In genomic region chr2:153213022-153213421, GRCh38 we compare ENCODE assay signal across 15 cellular contexts.
"Had no signal": no experiment of that assay in that cellular context is flagged by ENCODE, and none has a peak within 500 bp of the region (broad histone marks: within the 10 kb centered on the region; RNA-seq: fewer than 3 reads in every experiment).

No MANE protein-coding gene starts in this region.

- H3K4me3 ChIP-seq: dorsolateral prefrontal cortex, prostate gland, thyroid gland had no signal

- H3K27me3 ChIP-seq: brain microvascular endothelial cell, thyroid gland had no signal

- H3K27ac ChIP-seq: brain microvascular endothelial cell, dorsolateral prefrontal cortex, prostate gland, thyroid gland had no signal

- H3K36me3 ChIP-seq: brain microvascular endothelial cell, prostate gland, thyroid gland had no signal

- H3K9me3 ChIP-seq: prostate gland, thyroid gland had no signal

- DNase-seq: activated CD4-positive, alpha-beta T cell treated with anti-CD3 and anti-CD28 coated beads, Interleukin-2, amount 10 ng/mL, durations not matched to agents 24 days and 14 days; activated CD8-positive, alpha-beta T cell treated with anti-CD3 and anti-CD28 coated beads for 36 hours; activated naive CD4-positive, alpha-beta T cell treated with anti-CD3 and anti-CD28 coated beads for 36 hours; activated T-cell treated with anti-CD3 and anti-CD28 coated beads, Interleukin-2, amount 50 U/mL, for 24 hours; anterior cingulate cortex; brain microvascular endothelial cell; central memory CD4-positive, alpha-beta T cell; dorsolateral prefrontal cortex; mesenchymal stem cell; naive thymus-derived CD8-positive, alpha-beta T cell; right cardiac atrium; stimulated activated CD4-positive, alpha-beta T cell treated with anti-CD3 and anti-CD28 coated beads, Interleukin-2, amount 100 ng/mL, for 24 hours; stimulated activated naive CD4-positive, alpha-beta T cell treated with Interleukin-2 at 50 U/mL for 16 hours; thyroid gland had no signal

- ATAC-seq: activated CD8-positive, alpha-beta T cell treated with anti-CD3 and anti-CD28 coated beads for 36 hours; naive thymus-derived CD8-positive, alpha-beta T cell; right cardiac atrium had no signal

- H3K4me1 ChIP-seq: prostate gland, thyroid gland had no signal
